1 cellular context compared by ENCODE assay signal in genomic region chr1:1959840-1960479, GRCh38.
TF ChIP-seq lines count a peak whose summit lies in the region.

No MANE protein-coding gene starts in this region.

TF ChIP-seq in neural cell, 6 proteins besides CTCF, POLR2A, EP300 and RAD21:
- TF ChIP-seq REST (IDR thresholded peaks at IDR 0.05; ENCODE audit: borderline replicate concordance): no peak
- no peak for TF ChIP-seq EZH2 (IDR thresholded peaks at IDR 0.05; ENCODE audit: borderline replicate concordance, insufficient read depth, low read length, poor library complexity, severe bottlenecking)
- TF ChIP-seq TAF1 (IDR thresholded peaks at IDR 0.05; ENCODE audit: low read depth): no peak
- TF ChIP-seq POLR2AphosphoS5 (IDR thresholded peaks at IDR 0.05): no peak
- peak; percentile 54 for TF ChIP-seq SMC3 (conservative IDR thresholded peaks at IDR 0.05; ENCODE audit: poor library complexity)
- no peak for TF ChIP-seq MXI1 (conservative IDR thresholded peaks at IDR 0.05; ENCODE audit: poor library complexity, severe bottlenecking)
